ENCODE assay signal across 8 cellular contexts in the genomic region with DNA sequence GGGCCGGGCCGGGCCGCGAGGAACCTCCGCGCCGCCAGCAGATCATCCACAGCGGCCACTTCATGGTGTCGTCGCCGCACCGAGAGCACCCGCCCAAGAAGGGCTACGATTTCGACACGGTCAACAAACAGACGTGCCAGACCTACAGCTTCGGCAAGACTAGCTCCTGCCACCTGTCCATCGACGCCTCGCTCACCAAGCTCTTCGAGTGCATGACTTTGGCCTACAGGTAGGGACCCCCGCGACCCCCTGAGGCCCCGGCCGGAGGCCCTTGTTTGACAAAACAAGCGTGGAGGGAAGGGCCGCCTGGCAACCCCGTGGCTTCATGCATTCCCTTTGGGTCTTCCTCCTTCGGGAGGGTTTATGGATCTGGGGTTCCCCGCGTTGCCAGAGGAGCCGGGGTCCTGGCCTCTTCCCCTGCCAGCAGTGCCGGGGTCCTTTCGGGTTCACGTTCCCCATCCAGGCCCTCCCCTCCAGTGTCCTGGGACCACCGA. TPM values are rescaled to one million over a fixed set of nuclear protein-coding genes. Genes with fewer than 3 reads are reported as not detected.
DNase-seq lines count a peak whose midpoint lies in the region; ATAC-seq and TF ChIP-seq lines count a peak whose summit lies in the region.

No MANE protein-coding gene starts in this region.

- no peaks in the 10 kb centered on the region for H3K9me3 ChIP-seq in SJCRH30 (replicated peaks)
- no peaks in the 10 kb centered on the region for H3K9me3 ChIP-seq in mucosa of descending colon

- no peak for TF ChIP-seq CTCF in dorsolateral prefrontal cortex (IDR thresholded peaks at IDR 0.05 in 54 of 56, conservative IDR thresholded peaks at IDR 0.05 in 2 of 56; ENCODE audit: low read depth in 1 of 56, partially characterized antibody in 56 of 56)
- no peak for TF ChIP-seq CTCF in mucosa of descending colon (IDR thresholded peaks at IDR 0.05)

- H3K27me3 ChIP-seq in SJCRH30 (no peaks in the 10 kb centered on the region), dorsolateral prefrontal cortex (no peaks in the 10 kb centered on the region)

- peak; percentile 2 for ATAC-seq in GM21786 (IDR thresholded peaks at IDR 0.05; ENCODE audit: unreplicated experiment)
- no peak for ATAC-seq in mucosa of descending colon

- intact Hi-C loops in dorsolateral prefrontal cortex (cut with DNase I) (no loop called here), mucosa of descending colon (cut with DNase I, micrococcal nuclease) (no loop called here)

- peak overlapping the region; percentile 89 for H3K27ac ChIP-seq in SJCRH30
- peak overlapping the region in 51 of 59 donors; percentile 13 to 87 (median 67) for H3K27ac ChIP-seq in dorsolateral prefrontal cortex

- H3K36me3 ChIP-seq in SJCRH30 (peaks cover 7% of the 10 kb centered on the region; the same call in 1 of the 2 replicates), mucosa of descending colon (ENCODE audit: low read depth) (no peaks in the 10 kb centered on the region)

- peak; percentile 41 for DNase-seq in AG20443 (ENCODE audit: low spot score)
- peak; percentile 38 to 48 for DNase-seq in SJCRH30
- no peak for DNase-seq in dorsolateral prefrontal cortex
- peak; percentile 46 to 79 (median 70) for DNase-seq in mucosa of descending colon
- peak; percentile 65 for DNase-seq in ureter (ENCODE audit: low spot score)
- DNase-seq in GM19240 (ENCODE audit: insufficient read length, low spot score) = no peak
- no peak for DNase-seq in cerebellar nuclear complex (lab: John Stamatoyannopoulos, UW)

- H3K4me3 ChIP-seq in SJCRH30 (peak overlapping the region; percentile 68), dorsolateral prefrontal cortex (peak overlapping the region; percentile 63 to 96 (median 82)), mucosa of descending colon (peak overlapping the region; percentile 77)

- H3K4me1 ChIP-seq in SJCRH30 (peaks cover 21% of the 10 kb centered on the region), mucosa of descending colon (ENCODE audit: low read depth) (peaks cover 36% of the 10 kb centered on the region)

RNA-seq across cellular contexts. Expression of a gene that starts 0.5 kb away (rescaled TPM):
- 21.1 and 23.2 TPM in 2 replicates for total RNA-seq in SJCRH30 (2014; rRNA removed; shearing (Covaris generic))
- total RNA-seq in dorsolateral prefrontal cortex (10 to 100 TPM; 22.2 to 78.4 (median 49.7) TPM), mucosa of descending colon (100 to 1,000 TPM; 194 to 230 (median 201) TPM), ureter (72.2 TPM)

RNA-seq across cellular contexts. Expression of a gene that starts 57.4 kb away (rescaled TPM):
- 11.1 and 14.4 TPM in 2 replicates for total RNA-seq in SJCRH30 (2014; rRNA removed; shearing (Covaris generic))
- total RNA-seq in dorsolateral prefrontal cortex (10 to 100 TPM; 25.2 to 50.3 (median 39.4) TPM), mucosa of descending colon (10 to 100 TPM in 1 of 3 donors, 1 to 10 TPM in 2; 5.2 to 11.6 (median 5.7) TPM), ureter (14.8 TPM)

Comparison
In these comparisons a context has a peak if more than half of its experiments do, and no peak if none do; other contexts are left out.
1. DNase-seq: peak in AG20443 (single experiment), SJCRH30 (2 of 2), mucosa of descending colon (3 of 3) and ureter (single experiment); none in dorsolateral prefrontal cortex (0 of 10), GM19240 (single experiment) and cerebellar nuclear complex (0 of 2).
2. Peak in every context shown above with its lines, with median percentiles within 50 percentile points of each other: H3K4me3 ChIP-seq.